30 cellular contexts compared by ENCODE assay signal in genomic region chr15:79078763-79079395, GRCh38. TPM values are rescaled to one million over a fixed set of nuclear protein-coding genes. Genes with fewer than 3 reads are reported as not detected.
DNase-seq lines count a peak whose midpoint lies in the region; ATAC-seq and TF ChIP-seq lines count a peak whose summit lies in the region.
"Had no signal": no experiment of that assay in that cellular context is flagged by ENCODE, and none has a peak within 500 bp of the region (broad histone marks: within the 10 kb centered on the region; RNA-seq: fewer than 3 reads in every experiment).

No MANE protein-coding gene starts in this region.

- no peak overlapping the region for H3K4me3 Mint-ChIP-seq in endodermal cell
- H3K4me3 Mint-ChIP-seq: activated T-cell treated with anti-CD3 and anti-CD28 coated beads, Interleukin-2, amount 50 U/mL, for 4 hours; immature natural killer cell; mesothelial cell of epicardium; naive thymus-derived CD8-positive, alpha-beta T cell; T-cell had no signal

- H3K27ac ChIP-seq in endodermal cell (ENCODE audit: low read depth, low read length) (no peak overlapping the region), upper lobe of right lung (no peak overlapping the region)
- H3K27ac ChIP-seq: coronary artery, esophagus squamous epithelium, left lung had no signal

- peaks cover 38% of the 10 kb centered on the region for H3K27me3 Mint-ChIP-seq in endodermal cell (ENCODE audit: insufficient read depth)

- H2AFZ ChIP-seq in Loucy (ENCODE audit: low read length): peak overlapping the region; percentile 86

- TF ChIP-seq CTCF in Loucy (conservative IDR thresholded peaks at IDR 0.05; ENCODE audit: low read length) (no peak), endodermal cell (conservative IDR thresholded peaks at IDR 0.05) (no peak), upper lobe of right lung (IDR thresholded peaks at IDR 0.05) (no peak), GM20000 (IDR thresholded peaks at IDR 0.05; ENCODE audit: extremely low read depth, missing control alignments) (no peak)

- H3K9me3 ChIP-seq in Loucy (ENCODE audit: insufficient read depth, low read depth, low read length) (no peaks in the 10 kb centered on the region), endodermal cell (ENCODE audit: control insufficient read depth, low read length) (no peaks in the 10 kb centered on the region), upper lobe of right lung (no peaks in the 10 kb centered on the region)
- H3K9me3 ChIP-seq: esophagus squamous epithelium, left lung had no signal

- H3K4me2 ChIP-seq in Loucy (ENCODE audit: low read depth, low read length, poor library complexity, severe bottlenecking): peak overlapping the region; percentile 11

- H3K27me3 ChIP-seq in Loucy (ENCODE audit: insufficient read depth, low read length, poor library complexity, severe bottlenecking) (peaks cover 4% of the 10 kb centered on the region), endodermal cell (ENCODE audit: control insufficient read depth, insufficient read depth, low read length, poor library complexity, severe bottlenecking) (peaks cover 18% of the 10 kb centered on the region), upper lobe of right lung (no peaks in the 10 kb centered on the region)

- intact Hi-C loops in upper lobe of right lung (cut with DNase I): no loop called here

- H4K20me1 ChIP-seq in Loucy (ENCODE audit: insufficient read depth, low read length, poor library complexity, severe bottlenecking): no peaks in the 10 kb centered on the region

- H3K4me1 ChIP-seq in Loucy (ENCODE audit: insufficient read depth, low read length, poor library complexity, severe bottlenecking) (peaks cover 7% of the 10 kb centered on the region), endodermal cell (ENCODE audit: control insufficient read depth, insufficient read depth, low read length) (no peaks in the 10 kb centered on the region), upper lobe of right lung (no peaks in the 10 kb centered on the region)
- H3K4me1 ChIP-seq: esophagus squamous epithelium, left lung had no signal

- H3K36me3 Mint-ChIP-seq in endodermal cell (ENCODE audit: low read depth): no peaks in the 10 kb centered on the region
- H3K36me3 Mint-ChIP-seq: immature natural killer cell; mesothelial cell of epicardium; naive thymus-derived CD8-positive, alpha-beta T cell; T-cell had no signal

- peak; percentile 44 for DNase-seq in activated effector memory CD4-positive, alpha-beta T cell treated with anti-CD3 and anti-CD28 coated beads, Interleukin-2, amount 50 U/mL, for 16 hours
- DNase-seq in activated effector memory CD4-positive, alpha-beta T cell treated with Interleukin-2 at 50 U/mL for 16 hours: no peak
- DNase-seq in endodermal cell (peak; percentile 34), upper lobe of right lung (peak; percentile 34), GF-D8 (lab: John Stamatoyannopoulos, UW) (no peak), GM20000 (ENCODE audit: low spot score) (no peak)
- no peak for DNase-seq in activated CD4-positive, alpha-beta T cell treated with anti-CD3 and anti-CD28 coated beads for 1 hour
- DNase-seq: activated CD4-positive, CD25-positive, alpha-beta regulatory T cell treated with anti-CD3 and anti-CD28 coated beads, Interleukin-2, amount 50 U/mL, for 72 hours; activated naive CD4-positive, alpha-beta T cell treated with Interleukin-2 at 50 U/mL for 16 hours; activated T-cell treated with anti-CD3 and anti-CD28 coated beads, Interleukin-2, amount 50 U/mL, for 4 hours; AML-193; amniotic stem cell; COR-L47; esophagus squamous epithelium; GOT3; hippocampal formation; immature natural killer cell; left lung; naive thymus-derived CD8-positive, alpha-beta T cell; NCI-H2029 treated with DMSO at 0.1 percent for 48 hours; NCI-H446 treated with DMSO at 0.1 percent for 48 hours; retina; SIG-M5; small intestine; stimulated activated CD4-positive, alpha-beta T cell treated with anti-CD3 and anti-CD28 coated beads, Interleukin-1b, Interleukin-23, amount 100 ng/mL, for 48 hours; T-cell had no signal

- no peaks in the 10 kb centered on the region for H3K4me1 Mint-ChIP-seq in endodermal cell
- H3K4me1 Mint-ChIP-seq: immature natural killer cell, mesothelial cell of epicardium, T-cell had no signal

- H3F3A ChIP-seq in Loucy (ENCODE audit: low read depth): no peaks in the 10 kb centered on the region

- no peaks in the 10 kb centered on the region for H3K9me3 Mint-ChIP-seq in endodermal cell
- H3K9me3 Mint-ChIP-seq: activated T-cell treated with anti-CD3 and anti-CD28 coated beads, Interleukin-2, amount 50 U/mL, for 4 hours; immature natural killer cell; mesothelial cell of epicardium; naive thymus-derived CD8-positive, alpha-beta T cell; T-cell had no signal

- no peak for ATAC-seq in upper lobe of right lung
- ATAC-seq: activated T-cell treated with anti-CD3 and anti-CD28 coated beads, Interleukin-2, amount 50 U/mL, for 4 hours; left lung; naive thymus-derived CD8-positive, alpha-beta T cell; T-cell had no signal

- H3K9me2 ChIP-seq in Loucy (replicated peaks; ENCODE audit: low read depth, low read length): no peaks in the 10 kb centered on the region

- no peak overlapping the region for H3K27ac Mint-ChIP-seq in endodermal cell
- H3K27ac Mint-ChIP-seq: immature natural killer cell, mesothelial cell of epicardium had no signal

- H3K36me3 ChIP-seq in Loucy (ENCODE audit: insufficient read depth, low read length): no peaks in the 10 kb centered on the region
- no peaks in the 10 kb centered on the region for H3K36me3 ChIP-seq in endodermal cell (ENCODE audit: control insufficient read depth, insufficient read depth, low read length)
- H3K36me3 ChIP-seq in upper lobe of right lung: no peaks in the 10 kb centered on the region
- H3K36me3 ChIP-seq: esophagus squamous epithelium, left lung had no signal

- H3K9ac ChIP-seq in Loucy (ENCODE audit: low read depth, low read length, poor library complexity, severe bottlenecking) (no peak overlapping the region), endodermal cell (ENCODE audit: extremely low read depth, low read length, poor library complexity, severe bottlenecking) (no peak overlapping the region)

- WGBS in endodermal cell (ENCODE audit: insufficient coverage in 1 of 2, insufficient read length in 1 of 2), 2 experiments: 85 to 93% methylated on average over 10 to 11 of the region's 11 CpGs

- H3K4me3 ChIP-seq in Loucy (ENCODE audit: low read length, poor library complexity, severe bottlenecking) (no peak overlapping the region), endodermal cell (ENCODE audit: low read length) (no peak overlapping the region), upper lobe of right lung (no peak overlapping the region)
- H3K4me3 ChIP-seq: coronary artery, esophagus squamous epithelium, left lung had no signal

- H3K79me2 ChIP-seq in Loucy (ENCODE audit: insufficient read depth, low read length): no peaks in the 10 kb centered on the region

RNA-seq across cellular contexts. Expression of gene RASGRF1, which starts 11.7 kb away (rescaled TPM):
- total RNA-seq in endodermal cell (under 1 TPM in 1 of 2 donors, not detected in 1; 0.20 TPM), upper lobe of right lung (105 TPM)
- 0.07 TPM for polyA plus RNA-seq in endodermal cell (2013, experiment 1 of 2)
- polyA plus RNA-seq in endodermal cell (2013, experiment 2 of 2): not detected
- total RNA-seq: Daoy had no signal
- polyA plus RNA-seq: immature natural killer cell; naive thymus-derived CD8-positive, alpha-beta T cell had no signal

Comparison
In these comparisons a context has a peak if more than half of its experiments do, and no peak if none do; other contexts are left out.
1. DNase-seq: peak in activated effector memory CD4-positive, alpha-beta T cell treated with anti-CD3 and anti-CD28 coated beads, Interleukin-2, amount 50 U/mL, for 16 hours (single experiment), endodermal cell (single experiment) and upper lobe of right lung (single experiment); none in activated effector memory CD4-positive, alpha-beta T cell treated with Interleukin-2 at 50 U/mL for 16 hours (single experiment), activated CD4-positive, alpha-beta T cell treated with anti-CD3 and anti-CD28 coated beads for 1 hour (single experiment), GF-D8 (single experiment) and GM20000 (single experiment).
2. RNA of gene RASGRF1, which starts 11.7 kb away (total RNA-seq): 105 TPM in upper lobe of right lung (single experiment); 0.20 TPM in endodermal cell; every median in the first group is over 10 times any median in the second.